Comparison of ENCODE assay signal across 1 cellular context in the genomic region with DNA sequence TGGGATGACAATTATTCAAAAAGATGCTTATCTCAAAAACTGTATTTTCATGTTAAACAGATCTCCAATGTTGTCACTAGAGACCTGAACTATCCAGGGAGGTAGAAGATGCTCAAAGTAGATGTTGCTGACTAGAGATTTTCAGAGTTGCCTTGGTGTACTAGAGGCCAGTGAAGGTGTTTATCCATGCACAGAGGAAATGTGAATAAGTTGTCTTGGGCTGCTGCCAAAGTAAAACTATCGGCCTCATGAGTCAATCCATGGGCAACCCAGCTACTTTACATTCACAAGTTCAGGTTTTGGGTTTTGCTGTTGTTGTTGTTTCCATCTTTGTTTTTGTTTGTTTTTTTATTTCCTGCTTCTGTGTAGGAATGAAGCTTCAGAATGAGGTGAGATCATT.
TF ChIP-seq lines count a peak whose summit lies in the region.

No MANE protein-coding gene starts in this region.

TF ChIP-seq in SK-N-SH treated with all-trans-retinoic acid at 6 μM for 48 hours, 23 proteins besides CTCF, POLR2A, EP300 and RAD21 (continued from another document):
- TF ChIP-seq, protein P1, sequence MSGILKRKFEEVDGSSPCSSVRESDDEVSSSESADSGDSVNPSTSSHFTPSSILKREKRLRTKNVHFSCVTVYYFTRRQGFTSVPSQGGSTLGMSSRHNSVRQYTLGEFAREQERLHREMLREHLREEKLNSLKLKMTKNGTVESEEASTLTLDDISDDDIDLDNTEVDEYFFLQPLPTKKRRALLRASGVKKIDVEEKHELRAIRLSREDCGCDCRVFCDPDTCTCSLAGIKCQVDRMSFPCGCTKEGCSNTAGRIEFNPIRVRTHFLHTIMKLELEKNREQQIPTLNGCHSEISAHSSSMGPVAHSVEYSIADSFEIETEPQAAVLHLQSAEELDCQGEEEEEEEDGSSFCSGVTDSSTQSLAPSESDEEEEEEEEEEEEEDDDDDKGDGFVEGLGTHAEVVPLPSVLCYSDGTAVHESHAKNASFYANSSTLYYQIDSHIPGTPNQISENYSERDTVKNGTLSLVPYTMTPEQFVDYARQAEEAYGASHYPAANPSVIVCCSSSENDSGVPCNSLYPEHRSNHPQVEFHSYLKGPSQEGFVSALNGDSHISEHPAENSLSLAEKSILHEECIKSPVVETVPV (CRISPR knock-in tag; IDR thresholded peaks at IDR 0.05): no peak
- TF ChIP-seq ARNTL (CRISPR knock-in tag; IDR thresholded peaks at IDR 0.05; ENCODE audit: borderline replicate concordance, low read depth): no peak
- no peak for TF ChIP-seq OSR1 (CRISPR knock-in tag; IDR thresholded peaks at IDR 0.05)
- TF ChIP-seq, protein P2, sequence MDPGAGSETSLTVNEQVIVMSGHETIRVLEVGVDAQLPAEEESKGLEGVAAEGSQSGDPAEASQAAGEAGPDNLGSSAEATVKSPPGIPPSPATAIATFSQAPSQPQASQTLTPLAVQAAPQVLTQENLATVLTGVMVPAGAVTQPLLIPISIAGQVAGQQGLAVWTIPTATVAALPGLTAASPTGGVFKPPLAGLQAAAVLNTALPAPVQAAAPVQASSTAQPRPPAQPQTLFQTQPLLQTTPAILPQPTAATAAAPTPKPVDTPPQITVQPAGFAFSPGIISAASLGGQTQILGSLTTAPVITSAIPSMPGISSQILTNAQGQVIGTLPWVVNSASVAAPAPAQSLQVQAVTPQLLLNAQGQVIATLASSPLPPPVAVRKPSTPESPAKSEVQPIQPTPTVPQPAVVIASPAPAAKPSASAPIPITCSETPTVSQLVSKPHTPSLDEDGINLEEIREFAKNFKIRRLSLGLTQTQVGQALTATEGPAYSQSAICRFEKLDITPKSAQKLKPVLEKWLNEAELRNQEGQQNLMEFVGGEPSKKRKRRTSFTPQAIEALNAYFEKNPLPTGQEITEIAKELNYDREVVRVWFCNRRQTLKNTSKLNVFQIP (CRISPR knock-in tag; IDR thresholded peaks at IDR 0.05; ENCODE audit: borderline replicate concordance, low read depth): no peak
- no peak for TF ChIP-seq RARB (CRISPR knock-in tag; IDR thresholded peaks at IDR 0.05)
- TF ChIP-seq, protein P3, sequence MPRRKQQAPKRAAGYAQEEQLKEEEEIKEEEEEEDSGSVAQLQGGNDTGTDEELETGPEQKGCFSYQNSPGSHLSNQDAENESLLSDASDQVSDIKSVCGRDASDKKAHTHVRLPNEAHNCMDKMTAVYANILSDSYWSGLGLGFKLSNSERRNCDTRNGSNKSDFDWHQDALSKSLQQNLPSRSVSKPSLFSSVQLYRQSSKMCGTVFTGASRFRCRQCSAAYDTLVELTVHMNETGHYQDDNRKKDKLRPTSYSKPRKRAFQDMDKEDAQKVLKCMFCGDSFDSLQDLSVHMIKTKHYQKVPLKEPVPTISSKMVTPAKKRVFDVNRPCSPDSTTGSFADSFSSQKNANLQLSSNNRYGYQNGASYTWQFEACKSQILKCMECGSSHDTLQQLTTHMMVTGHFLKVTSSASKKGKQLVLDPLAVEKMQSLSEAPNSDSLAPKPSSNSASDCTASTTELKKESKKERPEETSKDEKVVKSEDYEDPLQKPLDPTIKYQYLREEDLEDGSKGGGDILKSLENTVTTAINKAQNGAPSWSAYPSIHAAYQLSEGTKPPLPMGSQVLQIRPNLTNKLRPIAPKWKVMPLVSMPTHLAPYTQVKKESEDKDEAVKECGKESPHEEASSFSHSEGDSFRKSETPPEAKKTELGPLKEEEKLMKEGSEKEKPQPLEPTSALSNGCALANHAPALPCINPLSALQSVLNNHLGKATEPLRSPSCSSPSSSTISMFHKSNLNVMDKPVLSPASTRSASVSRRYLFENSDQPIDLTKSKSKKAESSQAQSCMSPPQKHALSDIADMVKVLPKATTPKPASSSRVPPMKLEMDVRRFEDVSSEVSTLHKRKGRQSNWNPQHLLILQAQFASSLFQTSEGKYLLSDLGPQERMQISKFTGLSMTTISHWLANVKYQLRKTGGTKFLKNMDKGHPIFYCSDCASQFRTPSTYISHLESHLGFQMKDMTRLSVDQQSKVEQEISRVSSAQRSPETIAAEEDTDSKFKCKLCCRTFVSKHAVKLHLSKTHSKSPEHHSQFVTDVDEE (CRISPR knock-in tag; IDR thresholded peaks at IDR 0.05): no peak
- TF ChIP-seq SNAI2 (CRISPR knock-in tag; IDR thresholded peaks at IDR 0.05): no peak
- TF ChIP-seq TCF4 (CRISPR knock-in tag; IDR thresholded peaks at IDR 0.05; ENCODE audit: borderline replicate concordance): no peak
- TF ChIP-seq ZC3H10 (CRISPR knock-in tag; IDR thresholded peaks at IDR 0.05): no peak
- TF ChIP-seq, protein P4, sequence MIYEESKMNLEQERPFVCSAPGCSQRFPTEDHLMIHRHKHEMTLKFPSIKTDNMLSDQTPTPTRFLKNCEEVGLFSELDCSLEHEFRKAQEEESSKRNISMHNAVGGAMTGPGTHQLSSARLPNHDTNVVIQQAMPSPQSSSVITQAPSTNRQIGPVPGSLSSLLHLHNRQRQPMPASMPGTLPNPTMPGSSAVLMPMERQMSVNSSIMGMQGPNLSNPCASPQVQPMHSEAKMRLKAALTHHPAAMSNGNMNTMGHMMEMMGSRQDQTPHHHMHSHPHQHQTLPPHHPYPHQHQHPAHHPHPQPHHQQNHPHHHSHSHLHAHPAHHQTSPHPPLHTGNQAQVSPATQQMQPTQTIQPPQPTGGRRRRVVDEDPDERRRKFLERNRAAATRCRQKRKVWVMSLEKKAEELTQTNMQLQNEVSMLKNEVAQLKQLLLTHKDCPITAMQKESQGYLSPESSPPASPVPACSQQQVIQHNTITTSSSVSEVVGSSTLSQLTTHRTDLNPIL (CRISPR knock-in tag; IDR thresholded peaks at IDR 0.05; ENCODE audit: low read depth): no peak
- no peak for TF ChIP-seq ZFP3 (CRISPR knock-in tag; IDR thresholded peaks at IDR 0.05)
